Comparison of ENCODE assay signal across 8 cellular contexts in genomic region chr16:50509521-50510341, GRCh38. TPM values are rescaled to one million over a fixed set of nuclear protein-coding genes. Genes with fewer than 3 reads are reported as not detected.
A peak's percentile ranks its signal among the peaks of the same experiment; 100 is the strongest.
DNase-seq lines count a peak whose midpoint lies in the region; ATAC-seq and TF ChIP-seq lines count a peak whose summit lies in the region.

No MANE protein-coding gene starts in this region.

- H3K36me3 ChIP-seq in NT2/D1 (ENCODE audit: insufficient read depth, insufficient read length, low read length) (no peaks in the 10 kb centered on the region), testis (ENCODE audit: low read depth, missing control alignments) (no peaks in the 10 kb centered on the region)

- H3K27ac ChIP-seq in testis: no peak overlapping the region

- peak in 2 of 3 experiments; percentile 20 to 45 for TF ChIP-seq CTCF in testis (IDR thresholded peaks at IDR 0.05)

- H3K9me3 ChIP-seq in NT2/D1 (ENCODE audit: insufficient read depth, low read length) (peaks cover 28% of the 10 kb centered on the region), testis (no peaks in the 10 kb centered on the region)

- H3K27me3 ChIP-seq in NT2/D1 (ENCODE audit: insufficient read depth, insufficient read length) (no peaks in the 10 kb centered on the region), testis (no peaks in the 10 kb centered on the region)

- DNase-seq in NCI-H345 (lab: John Stamatoyannopoulos, UW): peak; percentile 9
- no peak for DNase-seq in NCI-H345 treated with DMSO at 0.1 percent for 48 hours (lab: John Stamatoyannopoulos, UW; ENCODE audit: unreplicated experiment)
- DNase-seq in NT2/D1 (ENCODE audit: low read depth, low spot score): peak; percentile 54
- peak; percentile 19 for DNase-seq in activated naive CD4-positive, alpha-beta T cell treated with anti-CD3 and anti-CD28 coated beads, Interleukin-2, amount 50 U/mL, for 16 hours
- DNase-seq in left kidney (ENCODE audit: low read depth, low spot score): peak; percentile 45
- peak; percentile 57 for DNase-seq in testis
- DNase-seq in NCI-H510A treated with DMSO at 0.1 percent for 48 hours (lab: John Stamatoyannopoulos, UW): no peak

- no peak for ATAC-seq in GM21423 (IDR thresholded peaks at IDR 0.05; ENCODE audit: unreplicated experiment)

- 60 to 68% methylated on average over 10 of the region's 10 CpGs for WGBS in testis, 2 donors

- no peak overlapping the region for H3K9ac ChIP-seq in NT2/D1 (ENCODE audit: insufficient read length, low read depth)

- intact Hi-C loops in testis (cut with DNase I; ENCODE audit: low total_unique reads): no loop called here

- H3K4me3 ChIP-seq in NT2/D1 (ENCODE audit: insufficient read length, low read depth) (no peak overlapping the region), testis (no peak overlapping the region)

- TF ChIP-seq POLR2A in testis (IDR thresholded peaks at IDR 0.05): no peak

- peaks cover 14% of the 10 kb centered on the region for H3K4me1 ChIP-seq in NT2/D1 (ENCODE audit: insufficient read depth, insufficient read length)
- H3K4me1 ChIP-seq in testis: no peaks in the 10 kb centered on the region

RNA-seq across cellular contexts. Expression of gene NKD1, which starts 38.5 kb away (rescaled TPM):
- total RNA-seq in testis: 10 to 100 TPM in 1 of 2 donors, 1 to 10 TPM in 1; 8.4 to 14.4 TPM
- polyA plus RNA-seq in testis (ENCODE audit: insufficient read depth, low read depth, low replicate concordance): 5.9 TPM

Comparison
In these comparisons a context has a peak if more than half of its experiments do, and no peak if none do; other contexts are left out.
1. DNase-seq: peak in NCI-H345 (single experiment), NT2/D1 (single experiment), activated naive CD4-positive, alpha-beta T cell treated with anti-CD3 and anti-CD28 coated beads, Interleukin-2, amount 50 U/mL, for 16 hours (single experiment), left kidney (single experiment) and testis (single experiment); none in NCI-H345 treated with DMSO at 0.1 percent for 48 hours (single experiment) and NCI-H510A treated with DMSO at 0.1 percent for 48 hours (single experiment).